Comparison of ENCODE assay signal across 8 cellular contexts in the genomic region with DNA sequence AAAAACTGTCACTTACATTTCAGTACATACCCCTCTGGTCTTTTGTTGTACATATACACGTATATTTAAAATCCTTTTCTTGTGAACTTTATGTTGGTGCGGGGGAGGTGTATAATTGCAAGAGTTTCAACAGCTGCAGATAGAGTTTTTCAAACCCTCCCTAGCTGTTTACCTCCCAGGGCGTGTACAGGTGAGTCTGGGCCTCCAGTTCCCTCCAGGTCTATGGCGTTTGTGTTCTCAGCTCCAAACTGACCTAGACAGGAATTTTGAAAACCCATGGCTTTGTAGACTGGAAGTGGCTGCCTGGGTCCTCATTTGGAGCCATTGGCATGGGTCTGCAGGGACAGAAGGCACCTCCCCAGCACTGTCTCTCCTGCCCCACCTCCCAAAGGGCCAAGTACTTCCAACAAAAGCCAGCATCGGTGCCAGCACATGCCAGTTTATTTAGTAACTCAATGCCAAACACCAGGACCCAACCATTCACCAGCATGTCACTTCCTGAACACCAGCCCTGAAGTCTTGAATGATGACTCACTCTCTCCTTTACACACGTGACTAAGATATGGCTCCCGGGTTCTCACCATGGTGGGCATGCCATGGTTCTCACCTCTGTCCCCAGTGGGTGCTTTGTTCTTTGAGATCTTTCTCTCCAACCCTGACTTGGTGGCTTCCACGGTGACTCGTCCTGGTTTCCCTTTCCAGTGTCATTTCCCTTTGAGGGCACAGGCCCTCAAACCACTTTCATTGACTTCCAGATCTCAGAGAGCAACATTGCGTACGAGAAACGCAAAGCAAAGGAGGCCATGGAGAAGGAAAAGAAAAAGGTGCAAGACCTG.
DNase-seq lines count a peak whose midpoint lies in the region; ATAC-seq and TF ChIP-seq lines count a peak whose summit lies in the region.
"Had no signal": no experiment of that assay in that cellular context is flagged by ENCODE, and none has a peak within 500 bp of the region (broad histone marks: within the 10 kb centered on the region; RNA-seq: fewer than 3 reads in every experiment).

No MANE protein-coding gene starts in this region.

- CTCF ChIA-PET in HEK293T (lab: Yijun Ruan, JAX): no interaction called here

- no peak for ATAC-seq in HG02938 (IDR thresholded peaks at IDR 0.05; ENCODE audit: unreplicated experiment)

- H3K36me3 ChIP-seq in mucosa of stomach (ENCODE audit: control insufficient read depth, insufficient read depth, low read length): no peaks in the 10 kb centered on the region

- H3K4me1 ChIP-seq in mucosa of stomach (ENCODE audit: control insufficient read depth, insufficient read depth, low read length): peaks cover 34% of the 10 kb centered on the region

- peak overlapping the region; percentile 3 for H3K9ac ChIP-seq in mucosa of stomach (ENCODE audit: low read length)

- POLR2A ChIA-PET in HEK293T (lab: Yijun Ruan, JAX): no interaction called here

- H3K27me3 ChIP-seq in mucosa of stomach (ENCODE audit: control insufficient read depth, insufficient read depth, low read length): no peaks in the 10 kb centered on the region

- no peaks in the 10 kb centered on the region for H3K9me3 ChIP-seq in mucosa of stomach (ENCODE audit: control insufficient read depth, low read length)

- H3K4me3 ChIP-seq in mucosa of stomach (ENCODE audit: low read length): no peak overlapping the region
- H3K4me3 ChIP-seq: SK-N-MC had no signal

- peak; percentile 20 for DNase-seq in HEK293T (ENCODE audit: extremely low spot score)
- peak; percentile 14 for DNase-seq in OCI-M1 (lab: John Stamatoyannopoulos, UW)
- DNase-seq in amniotic stem cell (lab: John Stamatoyannopoulos, UW): peak; percentile 8
- no peak for DNase-seq in GF-D8 (lab: John Stamatoyannopoulos, UW)
- DNase-seq in D341Med (ENCODE audit: low spot score): no peak

TF ChIP-seq in HEK293T, 16 proteins besides CTCF, POLR2A, EP300 and RAD21:
- no peak for TF ChIP-seq ZNF384 (IDR thresholded peaks at IDR 0.05)
- TF ChIP-seq FOXK2 (IDR thresholded peaks at IDR 0.05): no peak
- no peak for TF ChIP-seq SP1 (IDR thresholded peaks at IDR 0.05)
- no peak for TF ChIP-seq CTBP1 (IDR thresholded peaks at IDR 0.05; ENCODE audit: borderline replicate concordance)
- no peak for TF ChIP-seq L3MBTL2 (conservative IDR thresholded peaks at IDR 0.05)
- TF ChIP-seq BHLHE40 (IDR thresholded peaks at IDR 0.05; ENCODE audit: borderline replicate concordance): no peak
- no peak for TF ChIP-seq NFRKB (IDR thresholded peaks at IDR 0.05)
- TF ChIP-seq ARNT (IDR thresholded peaks at IDR 0.05): no peak
- TF ChIP-seq ELF4 (IDR thresholded peaks at IDR 0.05): no peak
- no peak for TF ChIP-seq TARDBP (IDR thresholded peaks at IDR 0.05)
- TF ChIP-seq LEF1 (IDR thresholded peaks at IDR 0.05; ENCODE audit: borderline replicate concordance): no peak
- TF ChIP-seq FOXA1 (IDR thresholded peaks at IDR 0.05): no peak
- no peak for TF ChIP-seq FOXM1 (IDR thresholded peaks at IDR 0.05; ENCODE audit: borderline replicate concordance)
- TF ChIP-seq HDGF (IDR thresholded peaks at IDR 0.05; ENCODE audit: borderline replicate concordance): no peak
- no peak for TF ChIP-seq SUZ12 (IDR thresholded peaks at IDR 0.05)
- TF ChIP-seq, protein P1, sequence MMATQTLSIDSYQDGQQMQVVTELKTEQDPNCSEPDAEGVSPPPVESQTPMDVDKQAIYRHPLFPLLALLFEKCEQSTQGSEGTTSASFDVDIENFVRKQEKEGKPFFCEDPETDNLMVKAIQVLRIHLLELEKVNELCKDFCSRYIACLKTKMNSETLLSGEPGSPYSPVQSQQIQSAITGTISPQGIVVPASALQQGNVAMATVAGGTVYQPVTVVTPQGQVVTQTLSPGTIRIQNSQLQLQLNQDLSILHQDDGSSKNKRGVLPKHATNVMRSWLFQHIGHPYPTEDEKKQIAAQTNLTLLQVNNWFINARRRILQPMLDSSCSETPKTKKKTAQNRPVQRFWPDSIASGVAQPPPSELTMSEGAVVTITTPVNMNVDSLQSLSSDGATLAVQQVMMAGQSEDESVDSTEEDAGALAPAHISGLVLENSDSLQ (IDR thresholded peaks at IDR 0.05): no peak

Comparison
In these comparisons a context has a peak if more than half of its experiments do, and no peak if none do; other contexts are left out.
1. DNase-seq: peak in HEK293T (single experiment), OCI-M1 (single experiment) and amniotic stem cell (single experiment); none in GF-D8 (single experiment) and D341Med (single experiment).